9 cellular contexts compared by ENCODE assay signal in genomic region chr19:50817941-50818858, GRCh38. TPM values are rescaled to one million over a fixed set of nuclear protein-coding genes. Genes with fewer than 3 reads are reported as not detected.
A peak's percentile ranks its signal among the peaks of the same experiment; 100 is the strongest.
DNase-seq lines count a peak whose midpoint lies in the region; ATAC-seq, FAIRE-seq and TF ChIP-seq lines count a peak whose summit lies in the region.
"Had no signal": no experiment of that assay in that cellular context is flagged by ENCODE, and none has a peak within 500 bp of the region (broad histone marks: within the 10 kb centered on the region; RNA-seq: fewer than 3 reads in every experiment).

No MANE protein-coding gene starts in this region.

- no peaks in the 10 kb centered on the region for H3K36me3 Mint-ChIP-seq in activated CD8-positive, alpha-beta memory T cell treated with anti-CD3 and anti-CD28 coated beads, Interleukin-2, amount 10 ng/mL, durations not matched to agents 7 days and 5 days

- H3K27me3 Mint-ChIP-seq in activated CD8-positive, alpha-beta memory T cell treated with anti-CD3 and anti-CD28 coated beads, Interleukin-2, amount 10 ng/mL, durations not matched to agents 7 days and 5 days: peaks cover 42% of the 10 kb centered on the region

- H3K9me3 Mint-ChIP-seq in activated CD8-positive, alpha-beta memory T cell treated with anti-CD3 and anti-CD28 coated beads, Interleukin-2, amount 10 ng/mL, durations not matched to agents 7 days and 5 days (ENCODE audit: low read depth): no peaks in the 10 kb centered on the region

- no peak overlapping the region for H3K27ac ChIP-seq in skin epidermis

- peak overlapping the region in 6 of 7 experiments; percentile 7 to 39 (median 27) for H3K4me3 ChIP-seq in skin epidermis

- H3K4me1 Mint-ChIP-seq in activated CD8-positive, alpha-beta memory T cell treated with anti-CD3 and anti-CD28 coated beads, Interleukin-2, amount 10 ng/mL, durations not matched to agents 7 days and 5 days: peaks cover 41% of the 10 kb centered on the region

- 0 out of 2 replicates have a peak, but pooled peaks have one; percentile 8 for TF ChIP-seq POLR2A in H54 (IDR thresholded peaks at IDR 0.05; ENCODE audit: low read depth, low read length)

- peak; percentile 77 for ATAC-seq in activated CD8-positive, alpha-beta memory T cell treated with anti-CD3 and anti-CD28 coated beads, Interleukin-2, amount 10 ng/mL, durations not matched to agents 7 days and 5 days

- peak overlapping the region; percentile 84 for H3K27ac Mint-ChIP-seq in activated CD8-positive, alpha-beta memory T cell treated with anti-CD3 and anti-CD28 coated beads, Interleukin-2, amount 10 ng/mL, durations not matched to agents 7 days and 5 days

- DNase-seq in activated T-cell treated with anti-CD3 and anti-CD28 coated beads for 1 hour (ENCODE audit: low read depth): peak; percentile 28
- no peak for DNase-seq in activated T-cell treated with anti-CD3 and anti-CD28 coated beads for 4 hours
- peak; percentile 63 for DNase-seq in H54 (ENCODE audit: insufficient read length, low spot score)
- DNase-seq in NAMALWA (ENCODE audit: low spot score): peak; percentile 60
- peak; percentile 84 for DNase-seq in activated CD8-positive, alpha-beta memory T cell treated with anti-CD3 and anti-CD28 coated beads, Interleukin-2, amount 10 ng/mL, durations not matched to agents 7 days and 5 days
- DNase-seq in cardiac septum (ENCODE audit: low spot score): peak; percentile 75
- DNase-seq in hypothalamus (lab: John Stamatoyannopoulos, UW): no peak

- intact Hi-C loops in cardiac septum (cut with DNase I): no loop called here

- FAIRE-seq in H54 (lab: Jason Lieb, UNC): no peak

- H3K4me3 Mint-ChIP-seq in activated CD8-positive, alpha-beta memory T cell treated with anti-CD3 and anti-CD28 coated beads, Interleukin-2, amount 10 ng/mL, durations not matched to agents 7 days and 5 days: peak overlapping the region; percentile 76

- CTCF ChIA-PET in activated CD8-positive, alpha-beta memory T cell treated with anti-CD3 and anti-CD28 coated beads, Interleukin-2, amount 10 ng/mL, durations not matched to agents 7 days and 5 days (lab: Charles Lee): interaction anchor here (1.6 kb wide), 1 partner anchor 104 kb away, joined by 4 read pairs; no protein-coding TSS in a partner anchor

RNA-seq across cellular contexts. Expression of gene KLK1, which starts 5.4 kb away (rescaled TPM):
- total RNA-seq in activated CD8-positive, alpha-beta memory T cell treated with anti-CD3 and anti-CD28 coated beads, Interleukin-2, amount 10 ng/mL, durations not matched to agents 7 days and 5 days: 1 to 10 TPM; 3.0 to 3.2 TPM
- not detected for total RNA-seq in cardiac septum
- total RNA-seq: liver had no signal

RNA-seq across cellular contexts. Expression of gene KLK15, which starts 15.2 kb away (rescaled TPM):
- total RNA-seq in activated CD8-positive, alpha-beta memory T cell treated with anti-CD3 and anti-CD28 coated beads, Interleukin-2, amount 10 ng/mL, durations not matched to agents 7 days and 5 days: not detected
- total RNA-seq in cardiac septum: not detected
- total RNA-seq: liver had no signal

RNA-seq across cellular contexts. Expression of gene ACP4, which starts 28.0 kb away (rescaled TPM):
- total RNA-seq in activated CD8-positive, alpha-beta memory T cell treated with anti-CD3 and anti-CD28 coated beads, Interleukin-2, amount 10 ng/mL, durations not matched to agents 7 days and 5 days: not detected
- total RNA-seq in cardiac septum: not detected
- total RNA-seq: liver had no signal

RNA-seq across cellular contexts. Expression of gene KLK3, which starts 36.5 kb away (rescaled TPM):
- not detected for total RNA-seq in activated CD8-positive, alpha-beta memory T cell treated with anti-CD3 and anti-CD28 coated beads, Interleukin-2, amount 10 ng/mL, durations not matched to agents 7 days and 5 days
- not detected for total RNA-seq in cardiac septum
- total RNA-seq: liver had no signal

RNA-seq across cellular contexts. Expression of gene GPR32, which starts 47.9 kb away (rescaled TPM):
- total RNA-seq in activated CD8-positive, alpha-beta memory T cell treated with anti-CD3 and anti-CD28 coated beads, Interleukin-2, amount 10 ng/mL, durations not matched to agents 7 days and 5 days: not detected
- not detected for total RNA-seq in cardiac septum
- total RNA-seq: liver had no signal

Comparison
In these comparisons a context has a peak if more than half of its experiments do, and no peak if none do; other contexts are left out.
1. DNase-seq: peak in activated T-cell treated with anti-CD3 and anti-CD28 coated beads for 1 hour (single experiment), H54 (single experiment), NAMALWA (single experiment), activated CD8-positive, alpha-beta memory T cell treated with anti-CD3 and anti-CD28 coated beads, Interleukin-2, amount 10 ng/mL, durations not matched to agents 7 days and 5 days (single experiment) and cardiac septum (single experiment); none in activated T-cell treated with anti-CD3 and anti-CD28 coated beads for 4 hours (single experiment) and hypothalamus (0 of 51).